ENCODE assay signal across 22 cellular contexts in the genomic region with DNA sequence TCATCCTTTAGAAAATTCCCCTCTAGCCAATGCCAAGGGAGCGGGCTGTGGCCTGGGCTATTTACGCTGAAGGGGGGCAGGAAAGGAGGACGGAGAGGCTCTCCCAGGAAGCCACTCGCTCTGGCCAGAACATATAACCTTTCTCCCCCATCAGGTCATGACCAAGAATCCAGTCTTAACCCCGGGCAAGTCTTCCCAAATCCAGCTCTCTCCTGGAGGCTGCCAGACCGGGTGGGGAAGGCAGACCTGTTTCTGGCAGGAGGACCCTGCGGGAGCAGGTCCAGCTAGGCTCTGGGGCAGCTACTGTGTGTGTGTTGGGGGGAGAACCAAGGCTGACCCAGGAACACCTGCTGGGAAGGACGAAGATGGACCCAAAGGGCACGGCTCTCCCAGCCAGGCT.
"Had no signal": no experiment of that assay in that cellular context is flagged by ENCODE, and none has a peak within 500 bp of the region (broad histone marks: within the 10 kb centered on the region; RNA-seq: fewer than 3 reads in every experiment).

No MANE protein-coding gene starts in this region.

- ATAC-seq: activated CD8-positive, alpha-beta memory T cell treated with anti-CD3 and anti-CD28 coated beads, Interleukin-2, amount 10 ng/mL, durations not matched to agents 7 days and 5 days; activated naive CD4-positive, alpha-beta T cell treated with anti-CD3 and anti-CD28 coated beads, Interleukin-2, amount 50 U/mL, for 72 hours; activated naive CD8-positive, alpha-beta T cell treated with anti-CD3 and anti-CD28 coated beads, Interleukin-2, amount 50 U/mL, for 24 hours; body of pancreas; WTC11 had no signal

- DNase-seq: activated CD4-positive, alpha-beta T cell treated with anti-CD3 and anti-CD28 coated beads, Interleukin-2, amount 10 ng/mL, durations not matched to agents 24 days and 14 days; activated CD4-positive, alpha-beta T cell treated with anti-CD3 and anti-CD28 coated beads, Interleukin-2, amount 50 U/mL, for 48 hours; activated CD4-positive, CD25-positive, alpha-beta regulatory T cell treated with anti-CD3 and anti-CD28 coated beads, Interleukin-2, amount 50 U/mL, for 72 hours; activated CD8-positive, alpha-beta memory T cell treated with anti-CD3 and anti-CD28 coated beads, Interleukin-2, amount 10 ng/mL, durations not matched to agents 7 days and 5 days; activated effector memory CD4-positive, alpha-beta T cell treated with Interleukin-2 at 50 U/mL for 16 hours; activated naive CD4-positive, alpha-beta T cell; activated naive CD8-positive, alpha-beta T cell treated with anti-CD3 and anti-CD28 coated beads, Interleukin-2, amount 50 U/mL, for 24 hours; activated T-cell treated with anti-CD3 and anti-CD28 coated beads, Interleukin-2, amount 50 U/mL, for 24 hours; amniotic stem cell; body of pancreas; KG1; NCI-H1048; NCI-H146; NCI-H187 treated with DMSO at 0.1 percent for 48 hours; NCI-H2081 treated with DMSO at 0.1 percent for 48 hours; NCI-H446; NCI-H524; SHP77; T-helper 9 cell had no signal

- H3K9me3 ChIP-seq: ascending aorta, body of pancreas had no signal

- H3K27ac ChIP-seq: ascending aorta, body of pancreas had no signal

- H3K36me3 ChIP-seq: ascending aorta had no signal

- H3K4me3 ChIP-seq: ascending aorta, body of pancreas had no signal

- H3K27me3 ChIP-seq: ascending aorta, body of pancreas had no signal
